In genomic region chr3:189233225-189233858, GRCh38 we compare ENCODE assay signal across 8 cellular contexts.
DNase-seq lines count a peak whose midpoint lies in the region; ATAC-seq and TF ChIP-seq lines count a peak whose summit lies in the region.
"Had no signal": no experiment of that assay in that cellular context is flagged by ENCODE, and none has a peak within 500 bp of the region (broad histone marks: within the 10 kb centered on the region; RNA-seq: fewer than 3 reads in every experiment).

No MANE protein-coding gene starts in this region.

- no peaks in the 10 kb centered on the region for H3K9me3 ChIP-seq in lung (ENCODE audit: control insufficient read depth in 2 of 2, insufficient read depth in 1 of 2, low read length in 1 of 2)
- H3K9me3 ChIP-seq in tibial nerve: no peaks in the 10 kb centered on the region

- H3K4me1 ChIP-seq in lung (ENCODE audit: control insufficient read depth in 2 of 2, insufficient read depth in 2 of 2, low read length in 2 of 2) (no peaks in the 10 kb centered on the region), tibial nerve (peaks cover 0 to 5% (median 0%) of the 10 kb centered on the region in 4 donors)

- no peak for TF ChIP-seq EP300 in tibial nerve (IDR thresholded peaks at IDR 0.05)

- H3K27ac ChIP-seq in dorsolateral prefrontal cortex (no peak overlapping the region), lung (ENCODE audit: low read depth in 1 of 2, low read length in 1 of 2) (no peak overlapping the region), tibial nerve (peak overlapping the region in 1 of 4 donors; percentile 48)

- no peak for TF ChIP-seq POLR2A in tibial nerve (IDR thresholded peaks at IDR 0.05)

- WGBS in lung, 2 donors: 47 to 56% methylated on average over 5 of the region's 5 CpGs
- WGBS in tibial nerve, 2 donors: 45% methylated on average over 5 of the region's 5 CpGs

- H3K4me3 ChIP-seq in dorsolateral prefrontal cortex: no peak overlapping the region
- H3K4me3 ChIP-seq in lung: no peak overlapping the region
- H3K4me3 ChIP-seq in tibial nerve: no peak overlapping the region

- TF ChIP-seq CTCF in dorsolateral prefrontal cortex (IDR thresholded peaks at IDR 0.05 in 54 of 56, conservative IDR thresholded peaks at IDR 0.05 in 2 of 56; ENCODE audit: low read depth in 1 of 56, partially characterized antibody in 56 of 56) (peak in 55 of 56 donors; percentile 33 to 78 (median 63)), lung (IDR thresholded peaks at IDR 0.05; ENCODE audit: control extremely low read depth, extremely low read depth) (peak; percentile 19), tibial nerve (IDR thresholded peaks at IDR 0.05) (peak; percentile 28 to 76 (median 50))

- no peak for ATAC-seq in lung (ENCODE audit: insufficient read depth, low FRiP score)

- DNase-seq in EL (peak; percentile 69), Kasumi-1 (lab: John Stamatoyannopoulos, UW) (peak; percentile 46 to 49), RKO (ENCODE audit: low spot score) (peak; percentile 60), dorsolateral prefrontal cortex (peak in 9 of 10 donors; percentile 28 to 79 (median 54)), lung (ENCODE audit: low spot score) (peak; percentile 59), tibial nerve (ENCODE audit: low spot score in 2 of 2) (peak; percentile 36 to 71), OCI-M2 (lab: John Stamatoyannopoulos, UW; ENCODE audit: unreplicated experiment) (no peak)
- DNase-seq: activated B cell treated with CpG ODN at 0.5 μM for 24 hours had no signal

- intact Hi-C loops in dorsolateral prefrontal cortex (cut with DNase I): loop anchor here in 1 of 2 donors (5.0 kb wide), 1 partner anchor 1491 kb away; no protein-coding TSS in a partner anchor

- H3K27me3 ChIP-seq in dorsolateral prefrontal cortex (no peaks in the 10 kb centered on the region), lung (ENCODE audit: control insufficient read depth, insufficient read depth) (no peaks in the 10 kb centered on the region), tibial nerve (no peaks in the 10 kb centered on the region)

- H3K36me3 ChIP-seq in lung (ENCODE audit: control insufficient read depth in 2 of 2, insufficient read depth in 2 of 2, low read length in 2 of 2) (no peaks in the 10 kb centered on the region), tibial nerve (no peaks in the 10 kb centered on the region)
